In genomic region chr7:51069411-51070083, GRCh38 we compare ENCODE assay signal across 16 cellular contexts.
DNase-seq lines count a peak whose midpoint lies in the region; ATAC-seq and TF ChIP-seq lines count a peak whose summit lies in the region.
"Had no signal": no experiment of that assay in that cellular context is flagged by ENCODE, and none has a peak within 500 bp of the region (broad histone marks: within the 10 kb centered on the region; RNA-seq: fewer than 3 reads in every experiment).

No MANE protein-coding gene starts in this region.

- no peaks in the 10 kb centered on the region for H3K36me3 Mint-ChIP-seq in stimulated activated effector memory CD8-positive, alpha-beta T cell treated with anti-CD3 and anti-CD28 coated beads, Interleukin-12 subunit alpha, Interleukin-12 subunit beta, amount 100 ng/mL, for 72 hours
- H3K36me3 Mint-ChIP-seq in glutamatergic neuron (ENCODE audit: unreplicated experiment): no peaks in the 10 kb centered on the region
- H3K36me3 Mint-ChIP-seq: type B pancreatic cell had no signal

- no peak for ATAC-seq in stimulated activated effector memory CD8-positive, alpha-beta T cell treated with anti-CD3 and anti-CD28 coated beads, Interleukin-12 subunit alpha, Interleukin-12 subunit beta, amount 100 ng/mL, for 72 hours

- H3K4me1 Mint-ChIP-seq in stimulated activated effector memory CD8-positive, alpha-beta T cell treated with anti-CD3 and anti-CD28 coated beads, Interleukin-12 subunit alpha, Interleukin-12 subunit beta, amount 100 ng/mL, for 72 hours: no peaks in the 10 kb centered on the region
- no peaks in the 10 kb centered on the region for H3K4me1 Mint-ChIP-seq in glutamatergic neuron (ENCODE audit: low read depth, unreplicated experiment)

- TF ChIP-seq CTCF in glutamatergic neuron (IDR thresholded peaks at IDR 0.05; ENCODE audit: partially characterized antibody, unreplicated experiment): no peak

- H3K4me3 Mint-ChIP-seq in stimulated activated effector memory CD8-positive, alpha-beta T cell treated with anti-CD3 and anti-CD28 coated beads, Interleukin-12 subunit alpha, Interleukin-12 subunit beta, amount 100 ng/mL, for 72 hours: no peak overlapping the region
- H3K4me3 Mint-ChIP-seq in glutamatergic neuron (ENCODE audit: unreplicated experiment): no peak overlapping the region
- H3K4me3 Mint-ChIP-seq: type B pancreatic cell had no signal

- DNase-seq in A172 (ENCODE audit: low spot score): peak; percentile 36
- peak; percentile 35 for DNase-seq in NCI-H226
- DNase-seq in dermis microvascular lymphatic vessel endothelial cell (ENCODE audit: low read depth in 2 of 2): peak; percentile 53 to 79
- peak; percentile 75 for DNase-seq in kidney tubule cell (ENCODE audit: low spot score)
- DNase-seq in stimulated activated effector memory CD8-positive, alpha-beta T cell treated with anti-CD3 and anti-CD28 coated beads, Interleukin-12 subunit alpha, Interleukin-12 subunit beta, amount 100 ng/mL, for 72 hours (ENCODE audit: low spot score in 2 of 2): no peak
- no peak for DNase-seq in MV-4-11 (lab: John Stamatoyannopoulos, UW)
- no peak for DNase-seq in glutamatergic neuron
- DNase-seq in stimulated activated naive CD4-positive, alpha-beta T cell treated with Interleukin-2 at 50 U/mL for 16 hours (lab: John Stamatoyannopoulos, UW): no peak
- DNase-seq: activated CD8-positive, alpha-beta memory T cell treated with anti-CD3 and anti-CD28 coated beads, Interleukin-2, amount 50 U/mL, for 4 hours; COR-L47; IMR-90; lower lobe of right lung; NCI-H187 treated with DMSO at 0.1 percent for 48 hours; SK-N-SH; stimulated activated CD4-positive, alpha-beta T cell treated with anti-CD3 and anti-CD28 coated beads, Interleukin-15, amount 100 ng/mL, for 24 hours had no signal

- H3K9me3 Mint-ChIP-seq in stimulated activated effector memory CD8-positive, alpha-beta T cell treated with anti-CD3 and anti-CD28 coated beads, Interleukin-12 subunit alpha, Interleukin-12 subunit beta, amount 100 ng/mL, for 72 hours: no peaks in the 10 kb centered on the region
- H3K9me3 Mint-ChIP-seq in glutamatergic neuron (ENCODE audit: unreplicated experiment): no peaks in the 10 kb centered on the region
- H3K9me3 Mint-ChIP-seq: type B pancreatic cell had no signal

- no peak overlapping the region for H3K27ac Mint-ChIP-seq in stimulated activated effector memory CD8-positive, alpha-beta T cell treated with anti-CD3 and anti-CD28 coated beads, Interleukin-12 subunit alpha, Interleukin-12 subunit beta, amount 100 ng/mL, for 72 hours
- no peak overlapping the region for H3K27ac Mint-ChIP-seq in glutamatergic neuron (ENCODE audit: unreplicated experiment)
- H3K27ac Mint-ChIP-seq: type B pancreatic cell had no signal

- H3K27me3 Mint-ChIP-seq in glutamatergic neuron (ENCODE audit: unreplicated experiment): no peaks in the 10 kb centered on the region
- H3K27me3 Mint-ChIP-seq: type B pancreatic cell had no signal

Comparison
In these comparisons a context has a peak if more than half of its experiments do, and no peak if none do; other contexts are left out.
1. DNase-seq: peak in A172 (single experiment), NCI-H226 (single experiment), dermis microvascular lymphatic vessel endothelial cell (2 of 2) and kidney tubule cell (single experiment); none in stimulated activated effector memory CD8-positive, alpha-beta T cell treated with anti-CD3 and anti-CD28 coated beads, Interleukin-12 subunit alpha, Interleukin-12 subunit beta, amount 100 ng/mL, for 72 hours (0 of 2), MV-4-11 (single experiment), glutamatergic neuron (single experiment) and stimulated activated naive CD4-positive, alpha-beta T cell treated with Interleukin-2 at 50 U/mL for 16 hours (single experiment).